Comparison of ENCODE assay signal across 8 cellular contexts in genomic region chr1:8889925-8890785, GRCh38. TPM values are rescaled to one million over a fixed set of nuclear protein-coding genes. Genes with fewer than 3 reads are reported as not detected.
DNase-seq lines count a peak whose midpoint lies in the region; ATAC-seq lines count a peak whose summit lies in the region.

No MANE protein-coding gene starts in this region.

- no CpG with 5 or more reads among the region's 18 CpGs for WGBS in mesendoderm (ENCODE audit: extremely low coverage, insufficient coverage, low lambda C conversion rate)

- H3K9ac ChIP-seq in mesendoderm (ENCODE audit: low read length), result no peak overlapping the region

- no peak for ATAC-seq in activated naive CD8-positive, alpha-beta T cell treated with anti-CD3 and anti-CD28 coated beads, Interleukin-2, amount 50 U/mL, for 24 hours
- ATAC-seq in stimulated activated memory B cell treated with anti-CD40 and anti-IgM and Interleukin-4, amounts not matched to agents 10 μg/mL and 1 μg/mL and 100 μg/mL, for 72 hours, result no peak

- peak overlapping the region; percentile 47 for H3K27ac ChIP-seq in cingulate gyrus (ENCODE audit: low read depth, low read length)
- H3K27ac ChIP-seq in mesendoderm (ENCODE audit: low read depth, low read length), result peak overlapping the region; percentile 54

- no peak overlapping the region for H2AK5ac ChIP-seq in mesendoderm (ENCODE audit: low read length)

- H3K36me3 ChIP-seq in mesendoderm (ENCODE audit: control insufficient read depth, insufficient read depth, low read length), result no peaks in the 10 kb centered on the region

- no peaks in the 10 kb centered on the region for H3K36me3 Mint-ChIP-seq in activated naive CD8-positive, alpha-beta T cell treated with anti-CD3 and anti-CD28 coated beads, Interleukin-2, amount 50 U/mL, for 24 hours (ENCODE audit: low read depth)
- H3K36me3 Mint-ChIP-seq in stimulated activated memory B cell treated with anti-CD40 and anti-IgM and Interleukin-4, amounts not matched to agents 10 μg/mL and 1 μg/mL and 100 μg/mL, for 72 hours, result no peaks in the 10 kb centered on the region

- DNase-seq in AG08396 (ENCODE audit: low spot score), result peak; percentile 86
- peak; percentile 88 for DNase-seq in NCI-H2196 (lab: John Stamatoyannopoulos, UW; ENCODE audit: unreplicated experiment)
- DNase-seq in mesendoderm, result no peak
- DNase-seq in activated naive CD8-positive, alpha-beta T cell treated with anti-CD3 and anti-CD28 coated beads, Interleukin-2, amount 50 U/mL, for 24 hours, result no peak
- DNase-seq in effector CD8-positive, alpha-beta T cell (lab: John Stamatoyannopoulos, UW), result no peak
- no peak for DNase-seq in NCI-H774 (lab: John Stamatoyannopoulos, UW)

- no peak overlapping the region for H4K8ac ChIP-seq in mesendoderm (ENCODE audit: low read depth, low read length)

- no peak overlapping the region for H2BK5ac ChIP-seq in mesendoderm (ENCODE audit: low read length)

- H3K79me1 ChIP-seq in mesendoderm (ENCODE audit: low read length), result no peaks in the 10 kb centered on the region

- no peak overlapping the region for H3K27ac Mint-ChIP-seq in activated naive CD8-positive, alpha-beta T cell treated with anti-CD3 and anti-CD28 coated beads, Interleukin-2, amount 50 U/mL, for 24 hours
- H3K27ac Mint-ChIP-seq in stimulated activated memory B cell treated with anti-CD40 and anti-IgM and Interleukin-4, amounts not matched to agents 10 μg/mL and 1 μg/mL and 100 μg/mL, for 72 hours, result no peak overlapping the region

- no peak overlapping the region for H3K23ac ChIP-seq in mesendoderm (ENCODE audit: low read length)

- H3K4me3 ChIP-seq in mesendoderm (ENCODE audit: low read length), result no peak overlapping the region

- H3K9me3 Mint-ChIP-seq in activated naive CD8-positive, alpha-beta T cell treated with anti-CD3 and anti-CD28 coated beads, Interleukin-2, amount 50 U/mL, for 24 hours, result no peaks in the 10 kb centered on the region
- no peaks in the 10 kb centered on the region for H3K9me3 Mint-ChIP-seq in stimulated activated memory B cell treated with anti-CD40 and anti-IgM and Interleukin-4, amounts not matched to agents 10 μg/mL and 1 μg/mL and 100 μg/mL, for 72 hours

- no peak overlapping the region for H2BK120ac ChIP-seq in mesendoderm (ENCODE audit: low read depth, low read length)

- no peak overlapping the region for H4K5ac ChIP-seq in mesendoderm (ENCODE audit: low read length)

- H3K79me2 ChIP-seq in mesendoderm (ENCODE audit: control insufficient read depth, insufficient read depth, low read length), result no peaks in the 10 kb centered on the region

- no peak overlapping the region for H3K4me3 Mint-ChIP-seq in activated naive CD8-positive, alpha-beta T cell treated with anti-CD3 and anti-CD28 coated beads, Interleukin-2, amount 50 U/mL, for 24 hours
- no peak overlapping the region for H3K4me3 Mint-ChIP-seq in stimulated activated memory B cell treated with anti-CD40 and anti-IgM and Interleukin-4, amounts not matched to agents 10 μg/mL and 1 μg/mL and 100 μg/mL, for 72 hours

- peak overlapping the region; percentile 38 for H3K4ac ChIP-seq in mesendoderm (ENCODE audit: low read depth, low read length)

- peak overlapping the region; percentile 24 for H3K18ac ChIP-seq in mesendoderm (ENCODE audit: low read length)

- H3K56ac ChIP-seq in mesendoderm (ENCODE audit: low read length), result peak overlapping the region; percentile 54

- no peaks in the 10 kb centered on the region for H3K4me1 ChIP-seq in mesendoderm (ENCODE audit: control insufficient read depth, low read depth, low read length)

- H3K4me2 ChIP-seq in mesendoderm (ENCODE audit: low read length), result no peak overlapping the region

- H3K27me3 ChIP-seq in mesendoderm (ENCODE audit: insufficient read depth, low read length, poor library complexity), result no peaks in the 10 kb centered on the region

- peak overlapping the region; percentile 7 for H2BK15ac ChIP-seq in mesendoderm (replicated peaks; ENCODE audit: low read depth)

- peaks cover 12% of the 10 kb centered on the region for H3K4me1 Mint-ChIP-seq in activated naive CD8-positive, alpha-beta T cell treated with anti-CD3 and anti-CD28 coated beads, Interleukin-2, amount 50 U/mL, for 24 hours
- no peaks in the 10 kb centered on the region for H3K4me1 Mint-ChIP-seq in stimulated activated memory B cell treated with anti-CD40 and anti-IgM and Interleukin-4, amounts not matched to agents 10 μg/mL and 1 μg/mL and 100 μg/mL, for 72 hours

- no peaks in the 10 kb centered on the region for H3K27me3 Mint-ChIP-seq in activated naive CD8-positive, alpha-beta T cell treated with anti-CD3 and anti-CD28 coated beads, Interleukin-2, amount 50 U/mL, for 24 hours
- no peaks in the 10 kb centered on the region for H3K27me3 Mint-ChIP-seq in stimulated activated memory B cell treated with anti-CD40 and anti-IgM and Interleukin-4, amounts not matched to agents 10 μg/mL and 1 μg/mL and 100 μg/mL, for 72 hours

RNA-seq across cellular contexts. Expression of gene ENO1, which starts 11.7 kb away (rescaled TPM):
- polyA plus RNA-seq in mesendoderm (2013, experiment 1 of 2), result 1,324 TPM
- 1,329 TPM for polyA plus RNA-seq in mesendoderm (2013, experiment 2 of 2)

RNA-seq across cellular contexts. Expression of gene CA6, which starts 55.5 kb away (rescaled TPM):
- polyA plus RNA-seq in mesendoderm (2013, experiment 1 of 2), result not detected
- not detected for polyA plus RNA-seq in mesendoderm (2013, experiment 2 of 2)

Comparison
In these comparisons a context has a peak if more than half of its experiments do, and no peak if none do; other contexts are left out.
1. DNase-seq: peak in AG08396 (single experiment) and NCI-H2196 (single experiment); none in mesendoderm (single experiment), activated naive CD8-positive, alpha-beta T cell treated with anti-CD3 and anti-CD28 coated beads, Interleukin-2, amount 50 U/mL, for 24 hours (single experiment), effector CD8-positive, alpha-beta T cell (single experiment) and NCI-H774 (single experiment).